ENCODE assay signal across 7 cellular contexts in the genomic region with DNA sequence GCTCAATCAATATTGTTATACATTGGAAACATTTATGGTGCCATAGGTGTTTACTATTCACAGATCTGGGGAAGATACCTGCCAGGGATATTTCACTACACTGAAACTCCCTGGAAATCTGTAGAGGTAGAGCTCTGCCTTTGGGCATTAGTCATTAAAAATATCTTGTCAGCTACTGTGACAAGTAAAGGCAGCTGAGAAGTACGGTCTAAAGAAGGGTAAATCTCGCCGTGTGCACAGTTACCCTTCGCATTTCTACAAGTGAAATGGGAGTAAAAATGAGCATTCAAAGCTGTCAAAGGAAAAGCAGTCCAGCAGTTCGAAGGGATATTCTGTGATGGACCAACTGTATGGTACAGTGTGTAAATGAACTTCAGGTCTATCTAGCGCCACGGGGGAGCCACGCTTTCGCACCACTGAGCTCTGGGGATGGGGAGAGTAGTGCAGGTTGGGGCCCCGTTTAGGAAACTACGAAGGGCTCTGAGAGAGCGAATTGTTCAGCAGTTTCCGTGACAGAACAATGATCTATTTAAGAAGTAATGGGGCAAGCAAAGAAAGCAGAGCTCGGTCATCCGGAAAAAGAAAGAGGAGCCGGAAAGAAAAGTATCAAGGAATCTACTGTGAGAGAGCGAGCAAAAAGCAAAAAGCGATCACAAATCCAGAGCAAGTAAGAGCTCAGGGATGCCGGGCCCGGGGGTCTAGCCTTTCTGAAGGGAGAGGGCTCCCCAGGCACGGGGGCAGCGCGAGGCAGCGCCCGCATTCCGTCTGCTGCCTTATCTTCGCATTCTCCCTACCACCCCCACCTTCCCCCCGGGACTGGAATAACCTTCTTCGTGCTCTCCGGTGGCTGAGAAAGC. TPM values are rescaled to one million over a fixed set of nuclear protein-coding genes. Genes with fewer than 3 reads are reported as not detected.
DNase-seq lines count a peak whose midpoint lies in the region; ATAC-seq, FAIRE-seq and TF ChIP-seq lines count a peak whose summit lies in the region.

No MANE protein-coding gene starts in this region.

- H3K9me3 Mint-ChIP-seq in T-helper 2 cell treated with Interferon-gamma antibody and Interleukin-4, amounts not matched to agents 5 μg/mL and 100 μg/mL, for 36 hours: no peaks in the 10 kb centered on the region

- FAIRE-seq in kidney (lab: Jason Lieb, UNC): no peak

- no peaks in the 10 kb centered on the region for H3K36me3 ChIP-seq in kidney (ENCODE audit: control insufficient read depth in 1 of 2, insufficient read depth in 2 of 2, low read length in 2 of 2)

- H3K4me3 ChIP-seq in cardiac fibroblast (replicated peaks in 1 of 2; ENCODE audit: low read depth in 2 of 2, low read length in 2 of 2): peak overlapping the region; percentile 85 to 86
- peak overlapping the region; percentile 87 for H3K4me3 ChIP-seq in kidney (ENCODE audit: low read length in 2 of 2)

- peak overlapping the region; percentile 68 to 77 for H3K9ac ChIP-seq in kidney (ENCODE audit: low read length in 2 of 2)

- peak; percentile 36 for DNase-seq in GM13976 (ENCODE audit: low spot score)
- DNase-seq in T-helper 2 cell treated with Interferon-gamma antibody and Interleukin-4, amounts not matched to agents 5 μg/mL and 100 μg/mL, for 36 hours (ENCODE audit: low spot score): peak; percentile 7
- peak; percentile 28 to 29 for DNase-seq in cardiac fibroblast (ENCODE audit: low read depth in 2 of 2)
- DNase-seq in kidney: peak; percentile 63
- DNase-seq in stimulated activated CD4-positive, alpha-beta T cell treated with anti-CD3 and anti-CD28 coated beads, Interleukin-12 subunit alpha, Interleukin-12 subunit beta, amount 100 ng/mL, for 48 hours (ENCODE audit: low read depth in 2 of 3, low spot score in 1 of 3): peak in 2 of 3 donors; percentile 10 to 14

- no peak for TF ChIP-seq CTCF in GM13976 (IDR thresholded peaks at IDR 0.05; ENCODE audit: borderline replicate concordance, control extremely low read depth, extremely low read depth, insufficient read depth, missing control alignments)
- no peak for TF ChIP-seq CTCF in cardiac fibroblast (IDR thresholded peaks at IDR 0.05; ENCODE audit: low read depth, low read length)
- no peak for TF ChIP-seq CTCF in kidney (IDR thresholded peaks at IDR 0.05; ENCODE audit: borderline replicate concordance, extremely low read depth, insufficient read depth)

- ATAC-seq in HG03520 (IDR thresholded peaks at IDR 0.05; ENCODE audit: unreplicated experiment): peak; percentile 30
- ATAC-seq in HG02981 (IDR thresholded peaks at IDR 0.05; ENCODE audit: unreplicated experiment): no peak

- intact Hi-C loops in kidney (cut with DNase I): no loop called here

- H3K27ac Mint-ChIP-seq in T-helper 2 cell treated with Interferon-gamma antibody and Interleukin-4, amounts not matched to agents 5 μg/mL and 100 μg/mL, for 36 hours: peak overlapping the region; percentile 90

- H3K4me3 Mint-ChIP-seq in T-helper 2 cell treated with Interferon-gamma antibody and Interleukin-4, amounts not matched to agents 5 μg/mL and 100 μg/mL, for 36 hours: peak overlapping the region; percentile 100

- H3K4me1 ChIP-seq in kidney (ENCODE audit: control insufficient read depth in 1 of 2, insufficient read depth in 1 of 2, low read depth in 1 of 2, low read length in 2 of 2): peaks cover 0 to 3% of the 10 kb centered on the region in 2 donors

- no peaks in the 10 kb centered on the region for H3K9me3 ChIP-seq in kidney (ENCODE audit: control insufficient read depth in 1 of 2, low read length in 2 of 2)

- peaks cover 2% of the 10 kb centered on the region for H3K36me3 Mint-ChIP-seq in T-helper 2 cell treated with Interferon-gamma antibody and Interleukin-4, amounts not matched to agents 5 μg/mL and 100 μg/mL, for 36 hours (ENCODE audit: low read depth)

- peak overlapping the region; percentile 89 to 95 for H3K27ac ChIP-seq in kidney (ENCODE audit: low read depth in 2 of 2, low read length in 2 of 2)

- in situ Hi-C loops in GM13976 (cut with MboI; ENCODE audit: low sequenced_read_pairs, unreplicated experiment): no loop called here

- H3K27me3 Mint-ChIP-seq in T-helper 2 cell treated with Interferon-gamma antibody and Interleukin-4, amounts not matched to agents 5 μg/mL and 100 μg/mL, for 36 hours (ENCODE audit: low read depth): peaks cover 20% of the 10 kb centered on the region

- H3K4me1 Mint-ChIP-seq in T-helper 2 cell treated with Interferon-gamma antibody and Interleukin-4, amounts not matched to agents 5 μg/mL and 100 μg/mL, for 36 hours (ENCODE audit: low read depth): peaks cover 35% of the 10 kb centered on the region

RNA-seq across cellular contexts. Expression of gene TIGD4, which starts 0.6 kb away (rescaled TPM):
- total RNA-seq in kidney: 1.1 TPM
- polyA plus RNA-seq in kidney (ENCODE audit: insufficient read depth, low read depth, low replicate concordance): 0.75 TPM

RNA-seq across cellular contexts. Expression of gene ARFIP1, which starts 0.9 kb away (rescaled TPM):
- 39.1 TPM for total RNA-seq in kidney
- 23.2 TPM for polyA plus RNA-seq in kidney (ENCODE audit: insufficient read depth, low read depth, low replicate concordance)

Comparison
In these comparisons a context has a peak if more than half of its experiments do, and no peak if none do; other contexts are left out.
1. DNase-seq: peak in every context shown above with its lines; median percentile 63 in kidney; 36 in GM13976; 28 in cardiac fibroblast; 12 in stimulated activated CD4-positive, alpha-beta T cell treated with anti-CD3 and anti-CD28 coated beads, Interleukin-12 subunit alpha, Interleukin-12 subunit beta, amount 100 ng/mL, for 48 hours; 7 in T-helper 2 cell treated with Interferon-gamma antibody and Interleukin-4, amounts not matched to agents 5 μg/mL and 100 μg/mL, for 36 hours.